9 cellular contexts compared by ENCODE assay signal in genomic region chrX:118519411-118520205, GRCh38. TPM values are rescaled to one million over a fixed set of nuclear protein-coding genes. Genes with fewer than 3 reads are reported as not detected.
DNase-seq lines count a peak whose midpoint lies in the region; ATAC-seq and TF ChIP-seq lines count a peak whose summit lies in the region.
"Had no signal": no experiment of that assay in that cellular context is flagged by ENCODE, and none has a peak within 500 bp of the region (broad histone marks: within the 10 kb centered on the region; RNA-seq: fewer than 3 reads in every experiment).

No MANE protein-coding gene starts in this region.

- DNase-seq in stimulated activated naive CD8-positive, alpha-beta T cell treated with anti-CD3 and anti-CD28 coated beads, Interleukin-15, Interleukin-2, amounts not matched to agents 100 U/mL and 50 U/mL, for 24 hours = no peak
- no peak for DNase-seq in stimulated activated naive CD8-positive, alpha-beta T cell treated with anti-CD3 and anti-CD28 coated beads, Interleukin-15, amount 100 ng/mL, for 72 hours
- DNase-seq in T-cell (no peak), foreskin keratinocyte (no peak), posterior vena cava (ENCODE audit: low spot score) (no peak), tibial nerve (ENCODE audit: low spot score in 2 of 2) (no peak)
- DNase-seq in stimulated activated CD4-positive, alpha-beta T cell treated with anti-CD3 and anti-CD28 coated beads, Interleukin-2, amount 100 ng/mL, for 48 hours = no peak
- DNase-seq: C1 segment of cervical spinal cord had no signal

- H3K4me3 Mint-ChIP-seq in stimulated activated naive CD8-positive, alpha-beta T cell treated with anti-CD3 and anti-CD28 coated beads, Interleukin-15, amount 100 ng/mL, for 72 hours = no peak overlapping the region
- H3K4me3 Mint-ChIP-seq in T-cell = no peak overlapping the region

- peaks cover 0 to 7% (median 0%) of the 10 kb centered on the region in 3 donors for H3K36me3 ChIP-seq in tibial nerve

- no peaks in the 10 kb centered on the region for H3K27me3 ChIP-seq in foreskin keratinocyte
- H3K27me3 ChIP-seq in tibial nerve = no peaks in the 10 kb centered on the region

- H3K36me3 Mint-ChIP-seq in T-cell = peaks cover 11% of the 10 kb centered on the region

- H3K27ac ChIP-seq in foreskin keratinocyte (no peak overlapping the region), tibial nerve (peak overlapping the region in 2 of 4 donors; percentile 39 to 66)

- H3K4me3 ChIP-seq in tibial nerve = no peak overlapping the region

- H3K4me1 Mint-ChIP-seq in stimulated activated naive CD8-positive, alpha-beta T cell treated with anti-CD3 and anti-CD28 coated beads, Interleukin-15, amount 100 ng/mL, for 72 hours = peaks cover 65% of the 10 kb centered on the region
- H3K4me1 Mint-ChIP-seq in T-cell = peaks cover 45 to 75% (median 69%) of the 10 kb centered on the region in 3 donors

- CTCF ChIA-PET in T-cell (lab: Charles Lee) = interaction anchor here in 1 of 2 donors (0.6 kb wide), 2 partner anchors 12 to 941 kb away, joined by 4 read pairs; no protein-coding TSS in a partner anchor

- no peak for TF ChIP-seq POLR2A in tibial nerve (IDR thresholded peaks at IDR 0.05)

- POLR2A ChIA-PET in T-cell (lab: Charles Lee) = no interaction called here

- no peaks in the 10 kb centered on the region for H3K9me3 ChIP-seq in tibial nerve

- TF ChIP-seq CTCF in foreskin keratinocyte (conservative IDR thresholded peaks at IDR 0.05) = no peak
- TF ChIP-seq CTCF in tibial nerve (IDR thresholded peaks at IDR 0.05) = no peak

- H3K4me1 ChIP-seq in foreskin keratinocyte (peaks cover 14% of the 10 kb centered on the region), tibial nerve (peaks cover 0 to 24% (median 5%) of the 10 kb centered on the region in 4 donors)

- ATAC-seq in stimulated activated naive CD8-positive, alpha-beta T cell treated with anti-CD3 and anti-CD28 coated beads, Interleukin-15, Interleukin-2, amounts not matched to agents 100 U/mL and 50 U/mL, for 24 hours = peak; percentile 42
- no peak for ATAC-seq in stimulated activated naive CD8-positive, alpha-beta T cell treated with anti-CD3 and anti-CD28 coated beads, Interleukin-15, amount 100 ng/mL, for 72 hours
- ATAC-seq in T-cell (replicated peaks in 1 of 4) = no peak
- ATAC-seq in foreskin keratinocyte = peak; percentile 43
- no peak for ATAC-seq in HG02885 (IDR thresholded peaks at IDR 0.05; ENCODE audit: poor library complexity, unreplicated experiment)

- peak overlapping the region in 1 of 2 donors; percentile 85 for H3K27ac Mint-ChIP-seq in stimulated activated naive CD8-positive, alpha-beta T cell treated with anti-CD3 and anti-CD28 coated beads, Interleukin-15, amount 100 ng/mL, for 72 hours
- H3K27ac Mint-ChIP-seq in T-cell = peak overlapping the region; percentile 83 to 87

- H3K9me3 Mint-ChIP-seq in stimulated activated naive CD8-positive, alpha-beta T cell treated with anti-CD3 and anti-CD28 coated beads, Interleukin-15, amount 100 ng/mL, for 72 hours = no peaks in the 10 kb centered on the region
- no peaks in the 10 kb centered on the region for H3K9me3 Mint-ChIP-seq in T-cell

- no peaks in the 10 kb centered on the region for H3K27me3 Mint-ChIP-seq in stimulated activated naive CD8-positive, alpha-beta T cell treated with anti-CD3 and anti-CD28 coated beads, Interleukin-15, amount 100 ng/mL, for 72 hours
- H3K27me3 Mint-ChIP-seq in T-cell = no peaks in the 10 kb centered on the region

- TF ChIP-seq EP300 in tibial nerve (IDR thresholded peaks at IDR 0.05) = no peak

- 67 to 89% methylated on average over 3 of the region's 3 CpGs for WGBS in tibial nerve, 2 donors

- intact Hi-C loops in posterior vena cava (cut with DNase I) = no loop called here

RNA-seq across cellular contexts. Expression of gene DOCK11, which starts 24.0 kb away (rescaled TPM):
- total RNA-seq in T-cell (100 to 1,000 TPM in 2 of 5 donors, 10 to 100 TPM in 3; 90.7 to 102 (median 94.5) TPM), foreskin keratinocyte (6.2 and 9.3 TPM in 2 replicates), posterior vena cava (10 to 100 TPM; 34.3 to 43.2 TPM), tibial nerve (10 to 100 TPM; 30.0 to 50.7 (median 35.7) TPM)
- 4.5 and 6.1 TPM in 2 replicates for polyA plus RNA-seq in foreskin keratinocyte

Comparison
In these comparisons a context has a peak if more than half of its experiments do, and no peak if none do; other contexts are left out.
1. ATAC-seq: peak in stimulated activated naive CD8-positive, alpha-beta T cell treated with anti-CD3 and anti-CD28 coated beads, Interleukin-15, Interleukin-2, amounts not matched to agents 100 U/mL and 50 U/mL, for 24 hours (single experiment) and foreskin keratinocyte (single experiment); none in stimulated activated naive CD8-positive, alpha-beta T cell treated with anti-CD3 and anti-CD28 coated beads, Interleukin-15, amount 100 ng/mL, for 72 hours (single experiment), T-cell (0 of 4) and HG02885 (single experiment).